In the genomic region with DNA sequence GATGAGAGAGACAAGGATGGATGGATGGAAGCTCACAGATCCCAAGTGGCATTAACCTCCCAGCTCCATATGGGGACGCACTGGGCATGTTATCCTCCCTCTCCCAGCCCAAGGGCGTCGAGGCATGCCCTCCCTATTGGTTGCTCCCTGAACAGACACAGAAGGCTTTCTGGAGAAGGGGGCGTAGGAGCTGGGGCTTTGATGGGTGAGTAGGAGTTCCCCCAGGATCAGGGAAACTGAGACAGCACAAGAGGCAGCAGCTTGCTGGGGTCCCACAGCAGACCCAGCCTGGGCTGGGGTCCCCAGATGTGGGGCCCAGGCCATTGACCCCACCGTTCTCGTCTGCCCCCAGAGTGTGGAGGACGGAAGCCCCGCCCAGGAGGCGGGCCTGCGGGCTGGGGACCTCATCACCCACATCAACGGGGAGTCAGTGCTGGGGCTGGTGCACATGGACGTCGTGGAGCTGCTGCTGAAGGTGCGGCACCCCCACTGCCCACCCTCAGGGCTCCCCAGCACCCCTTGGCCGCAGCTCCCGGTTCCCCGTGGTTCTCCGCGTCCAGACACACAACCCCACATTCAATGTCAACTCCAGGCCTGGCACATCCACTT, we compare ENCODE assay signal across 14 cellular contexts. TPM values are rescaled to one million over a fixed set of nuclear protein-coding genes. Genes with fewer than 3 reads are reported as not detected.
DNase-seq lines count a peak whose midpoint lies in the region; ATAC-seq and TF ChIP-seq lines count a peak whose summit lies in the region.
"Had no signal": no experiment of that assay in that cellular context is flagged by ENCODE, and none has a peak within 500 bp of the region (broad histone marks: within the 10 kb centered on the region; RNA-seq: fewer than 3 reads in every experiment).

No MANE protein-coding gene starts in this region.

- no peak overlapping the region for H4K8ac ChIP-seq in neuronal stem cell (ENCODE audit: low read depth, low read length)

- no peaks in the 10 kb centered on the region for H3K27me3 ChIP-seq in neuronal stem cell (ENCODE audit: control insufficient read depth in 3 of 3, insufficient read depth in 3 of 3, low read depth in 1 of 3, low read length in 3 of 3)

- no peaks in the 10 kb centered on the region for H3K9me3 ChIP-seq in neuronal stem cell (replicated peaks in 1 of 2; ENCODE audit: control insufficient read depth in 2 of 2, insufficient read depth in 1 of 2, low read depth in 1 of 2, low read length in 2 of 2)
- H3K9me3 ChIP-seq: A549 had no signal

- no peaks in the 10 kb centered on the region for H3K4me1 Mint-ChIP-seq in WTC11
- H3K4me1 Mint-ChIP-seq: CD14-positive monocyte had no signal

- no peaks in the 10 kb centered on the region for H3K4me1 ChIP-seq in neuronal stem cell (ENCODE audit: control insufficient read depth in 2 of 2, insufficient read depth in 1 of 2, low read depth in 1 of 2, low read length in 2 of 2)
- H3K4me1 ChIP-seq: A549 had no signal

- no CpG with 5 or more reads among the region's 19 CpGs for WGBS in neuronal stem cell (ENCODE audit: extremely low coverage in 2 of 2, insufficient read length in 2 of 2, insufficient replicate concordance in 1 of 2), 2 donors

- H2BK15ac ChIP-seq in neuronal stem cell (ENCODE audit: low read length) = no peak overlapping the region

- peak overlapping the region; percentile 9 for H2BK120ac ChIP-seq in neuronal stem cell (ENCODE audit: low read depth, low read length)

- H2AFZ ChIP-seq in neuronal stem cell (ENCODE audit: low read length) = no peak overlapping the region

- H3K36me3 Mint-ChIP-seq in WTC11 = peaks cover 25% of the 10 kb centered on the region

- peak overlapping the region; percentile 21 for H3K9ac ChIP-seq in neuronal stem cell (ENCODE audit: low read depth, low read length, poor library complexity)

- no peak overlapping the region for H3K14ac ChIP-seq in neuronal stem cell (ENCODE audit: low read length)

- H2AK5ac ChIP-seq in neuronal stem cell (ENCODE audit: low read depth, low read length) = no peak overlapping the region

- H3K9me3 Mint-ChIP-seq in WTC11 = peaks cover under 1% of the 10 kb centered on the region
- H3K9me3 Mint-ChIP-seq: CD8-positive, alpha-beta T cell had no signal

- TF ChIP-seq CTCF in WTC11 (IDR thresholded peaks at IDR 0.05) (no peak), coronary artery (IDR thresholded peaks at IDR 0.05) (no peak)

- H3K4me3 Mint-ChIP-seq in WTC11 = no peak overlapping the region
- H3K4me3 Mint-ChIP-seq: CD14-positive monocyte; CD8-positive, alpha-beta T cell had no signal

- no peak overlapping the region for H2BK5ac ChIP-seq in neuronal stem cell (ENCODE audit: low read length)

- H3K4ac ChIP-seq in neuronal stem cell (ENCODE audit: low read length) = no peak overlapping the region

- H3K36me3 ChIP-seq in neuronal stem cell (replicated peaks in 1 of 2; ENCODE audit: control insufficient read depth in 2 of 2, insufficient read depth in 2 of 2, low read length in 2 of 2) = peaks cover 20 to 60% of the 10 kb centered on the region in 2 donors

- no peak overlapping the region for H4K91ac ChIP-seq in neuronal stem cell (ENCODE audit: low read depth, low read length, poor library complexity)

- POLR2A ChIA-PET in WTC11 (lab: Charles Lee) = no interaction called here

- H3K79me1 ChIP-seq in neuronal stem cell (ENCODE audit: low read depth, low read length) = no peaks in the 10 kb centered on the region

- no peaks in the 10 kb centered on the region for H3K27me3 Mint-ChIP-seq in WTC11 (ENCODE audit: low read depth)

- H3K27ac ChIP-seq in coronary artery = no peak overlapping the region
- no peak overlapping the region for H3K27ac ChIP-seq in neuronal stem cell (replicated peaks; ENCODE audit: low read length)
- H3K27ac ChIP-seq: A549 had no signal

- H2BK12ac ChIP-seq in neuronal stem cell (ENCODE audit: low read length) = no peak overlapping the region

- no peak for ATAC-seq in WTC11
- ATAC-seq in GM19397 (IDR thresholded peaks at IDR 0.05; ENCODE audit: unreplicated experiment) = no peak
- ATAC-seq: A549; CD8-positive, alpha-beta T cell had no signal

- H3K4me3 ChIP-seq in coronary artery (no peak overlapping the region), neuronal stem cell (ENCODE audit: low read length in 2 of 2) (peak overlapping the region in 1 of 2 donors; percentile 42)
- H3K4me3 ChIP-seq: A549 had no signal

- peak overlapping the region; percentile 49; the same call in 1 of the 2 replicates for H3K27ac Mint-ChIP-seq in WTC11
- H3K27ac Mint-ChIP-seq: CD8-positive, alpha-beta T cell had no signal

- CTCF ChIA-PET in WTC11 (lab: Charles Lee) = interaction anchor here (1.2 to 2.7 kb wide), 5 partner anchors 12 to 32 kb away, joined by 3 to 10 read pairs (median 4); no protein-coding TSS in a partner anchor

- peak overlapping the region; percentile 80 for H3K18ac ChIP-seq in neuronal stem cell (ENCODE audit: low read length)

- H3K23ac ChIP-seq in neuronal stem cell (ENCODE audit: low read depth, low read length, poor library complexity) = no peak overlapping the region

- DNase-seq in WTC11 (ENCODE audit: low spot score) (no peak), coronary artery (ENCODE audit: low spot score) (peak; percentile 62), neuronal stem cell (ENCODE audit: low spot score) (no peak), NCI-H345 treated with DMSO at 0.1 percent for 48 hours (lab: John Stamatoyannopoulos, UW; ENCODE audit: unreplicated experiment) (no peak), cerebellum (ENCODE audit: low spot score) (no peak)
- DNase-seq: CD8-positive, alpha-beta T cell; COR-L47; DMS153; DMS79 treated with DMSO at 0.1 percent for 48 hours; EL; HCEC 1CT had no signal

- H3K4me2 ChIP-seq in neuronal stem cell (ENCODE audit: insufficient read depth, low read length, poor library complexity, severe bottlenecking) = no peak overlapping the region
- H3K4me2 ChIP-seq: A549 had no signal

TF ChIP-seq in WTC11, 78 proteins besides CTCF, POLR2A, EP300 and RAD21 (continues in another document):
- TF ChIP-seq, protein P1, sequence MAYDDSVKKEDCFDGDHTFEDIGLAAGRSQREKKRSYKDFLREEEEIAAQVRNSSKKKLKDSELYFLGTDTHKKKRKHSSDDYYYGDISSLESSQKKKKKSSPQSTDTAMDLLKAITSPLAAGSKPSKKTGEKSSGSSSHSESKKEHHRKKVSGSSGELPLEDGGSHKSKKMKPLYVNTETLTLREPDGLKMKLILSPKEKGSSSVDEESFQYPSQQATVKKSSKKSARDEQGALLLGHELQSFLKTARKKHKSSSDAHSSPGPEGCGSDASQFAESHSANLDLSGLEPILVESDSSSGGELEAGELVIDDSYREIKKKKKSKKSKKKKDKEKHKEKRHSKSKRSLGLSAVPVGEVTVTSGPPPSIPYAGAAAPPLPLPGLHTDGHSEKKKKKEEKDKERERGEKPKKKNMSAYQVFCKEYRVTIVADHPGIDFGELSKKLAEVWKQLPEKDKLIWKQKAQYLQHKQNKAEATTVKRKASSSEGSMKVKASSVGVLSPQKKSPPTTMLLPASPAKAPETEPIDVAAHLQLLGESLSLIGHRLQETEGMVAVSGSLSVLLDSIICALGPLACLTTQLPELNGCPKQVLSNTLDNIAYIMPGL (CRISPR knock-in tag; IDR thresholded peaks at IDR 0.05) = no peak
- no peak for TF ChIP-seq FOXK1 (CRISPR knock-in tag; IDR thresholded peaks at IDR 0.05)
- TF ChIP-seq, protein P2, sequence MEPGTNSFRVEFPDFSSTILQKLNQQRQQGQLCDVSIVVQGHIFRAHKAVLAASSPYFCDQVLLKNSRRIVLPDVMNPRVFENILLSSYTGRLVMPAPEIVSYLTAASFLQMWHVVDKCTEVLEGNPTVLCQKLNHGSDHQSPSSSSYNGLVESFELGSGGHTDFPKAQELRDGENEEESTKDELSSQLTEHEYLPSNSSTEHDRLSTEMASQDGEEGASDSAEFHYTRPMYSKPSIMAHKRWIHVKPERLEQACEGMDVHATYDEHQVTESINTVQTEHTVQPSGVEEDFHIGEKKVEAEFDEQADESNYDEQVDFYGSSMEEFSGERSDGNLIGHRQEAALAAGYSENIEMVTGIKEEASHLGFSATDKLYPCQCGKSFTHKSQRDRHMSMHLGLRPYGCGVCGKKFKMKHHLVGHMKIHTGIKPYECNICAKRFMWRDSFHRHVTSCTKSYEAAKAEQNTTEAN (CRISPR knock-in tag; IDR thresholded peaks at IDR 0.05) = no peak
- no peak for TF ChIP-seq GRHL2 (CRISPR knock-in tag; IDR thresholded peaks at IDR 0.05; ENCODE audit: insufficient replicate concordance, severe bottlenecking)
- no peak for TF ChIP-seq PRRX2 (CRISPR knock-in tag; IDR thresholded peaks at IDR 0.05)
- TF ChIP-seq, protein P3, sequence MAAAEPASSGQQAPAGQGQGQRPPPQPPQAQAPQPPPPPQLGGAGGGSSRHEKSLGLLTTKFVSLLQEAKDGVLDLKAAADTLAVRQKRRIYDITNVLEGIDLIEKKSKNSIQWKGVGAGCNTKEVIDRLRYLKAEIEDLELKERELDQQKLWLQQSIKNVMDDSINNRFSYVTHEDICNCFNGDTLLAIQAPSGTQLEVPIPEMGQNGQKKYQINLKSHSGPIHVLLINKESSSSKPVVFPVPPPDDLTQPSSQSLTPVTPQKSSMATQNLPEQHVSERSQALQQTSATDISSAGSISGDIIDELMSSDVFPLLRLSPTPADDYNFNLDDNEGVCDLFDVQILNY (CRISPR knock-in tag; IDR thresholded peaks at IDR 0.05) = no peak

RNA-seq across cellular contexts. Expression of a gene that starts 7.5 kb away (rescaled TPM):
- total RNA-seq in WTC11 (2021) (51.9 to 56.9 TPM (median 53.8 TPM) in 3 replicates), cerebellum (21.2 TPM)
- 52.3 TPM for polyA plus RNA-seq in neuronal stem cell (2013, experiment 1 of 2)
- 51.8 TPM for polyA plus RNA-seq in neuronal stem cell (2013, experiment 2 of 2)

RNA-seq across cellular contexts. Expression of a gene that starts 28.1 kb away (rescaled TPM):
- total RNA-seq in WTC11 (2021) (20.2 to 30.3 TPM (median 26.2 TPM) in 3 replicates), cerebellum (0.54 TPM)
- polyA plus RNA-seq in neuronal stem cell (2013, experiment 1 of 2) = 0.79 TPM
- polyA plus RNA-seq in neuronal stem cell (2013, experiment 2 of 2) = 0.73 TPM

RNA-seq across cellular contexts. Expression of a gene that starts 47.5 kb away (rescaled TPM):
- 26.3 to 29.8 TPM (median 28.0 TPM) in 3 replicates for total RNA-seq in WTC11 (2021)
- 21.4 TPM for polyA plus RNA-seq in neuronal stem cell (2013, experiment 1 of 2)
- 20.5 TPM for polyA plus RNA-seq in neuronal stem cell (2013, experiment 2 of 2)
- 2.5 TPM for total RNA-seq in cerebellum

RNA-seq across cellular contexts. Expression of a gene that starts 47.9 kb away (rescaled TPM):
- total RNA-seq in WTC11 (2021) = 10.8 to 11.5 TPM (median 11.2 TPM) in 3 replicates
- 3.8 TPM for polyA plus RNA-seq in neuronal stem cell (2013, experiment 1 of 2)
- 4.1 TPM for polyA plus RNA-seq in neuronal stem cell (2013, experiment 2 of 2)
- 3.5 TPM for total RNA-seq in cerebellum

RNA-seq across cellular contexts. Expression of a gene that starts 58.3 kb away (rescaled TPM):
- total RNA-seq in WTC11 (2021) (12.2 to 14.7 TPM (median 14.6 TPM) in 3 replicates), cerebellum (35.7 TPM)
- polyA plus RNA-seq in neuronal stem cell (2013, experiment 1 of 2) = 3.4 TPM
- polyA plus RNA-seq in neuronal stem cell (2013, experiment 2 of 2) = 4.3 TPM

Comparison
In these comparisons a context has a peak if more than half of its experiments do, and no peak if none do; other contexts are left out.
1. RNA of a gene that starts 28.1 kb away (total RNA-seq): 20.2 to 30.3 TPM in WTC11; 0.54 TPM in cerebellum (single experiment); every median in the first group is over 10 times any median in the second.